Comparison of ENCODE assay signal across 8 cellular contexts in genomic region chr3:141875374-141875892, GRCh38. TPM values are rescaled to one million over a fixed set of nuclear protein-coding genes. Genes with fewer than 3 reads are reported as not detected.
DNase-seq lines count a peak whose midpoint lies in the region; ATAC-seq and TF ChIP-seq lines count a peak whose summit lies in the region.

No MANE protein-coding gene starts in this region.

- POLR2A ChIA-PET in Caco-2 (lab: Charles Lee): interaction anchor here (0.6 kb wide), 1 partner anchor 112 kb away, joined by 3 read pairs; the partner anchor contains the start of gene GRK7

- DNase-seq in Caco-2 (peak; percentile 85 to 90), KG1 (lab: John Stamatoyannopoulos, UW) (peak; percentile 58), erythroblast (lab: John Stamatoyannopoulos, UW) (peak; percentile 86 to 92)
- peak; percentile 89 for DNase-seq in activated T-cell treated with anti-CD3 and anti-CD28 coated beads, Interleukin-2, amount 50 U/mL, for 24 hours
- peak; percentile 89 for DNase-seq in stimulated activated CD8-positive, alpha-beta memory T cell treated with anti-CD3 and anti-CD28 coated beads, Interleukin-4, amount 100 ng/mL, for 48 hours

- ATAC-seq in GM21576 (IDR thresholded peaks at IDR 0.05; ENCODE audit: unreplicated experiment): peak; percentile 60

- H3K4me1 Mint-ChIP-seq in Caco-2 (ENCODE audit: low read depth, unreplicated experiment): peaks cover 6% of the 10 kb centered on the region
- peaks cover 31% of the 10 kb centered on the region for H3K4me1 Mint-ChIP-seq in activated T-cell treated with anti-CD3 and anti-CD28 coated beads, Interleukin-2, amount 50 U/mL, for 24 hours (ENCODE audit: low read depth)

- BruUV-seq in Caco-2 (replicated peaks; lab: Mats Ljungman, UMichigan): no TSS peak

- H3K27ac ChIP-seq in mucosa of rectum (ENCODE audit: low read depth in 2 of 2, low read length in 2 of 2): peak overlapping the region; percentile 99 to 100

- no peaks in the 10 kb centered on the region for H3K27me3 Mint-ChIP-seq in Caco-2 (ENCODE audit: insufficient read depth, unreplicated experiment)
- no peaks in the 10 kb centered on the region for H3K27me3 Mint-ChIP-seq in activated T-cell treated with anti-CD3 and anti-CD28 coated beads, Interleukin-2, amount 50 U/mL, for 24 hours

- H3K4me3 ChIP-seq in Caco-2 (ENCODE audit: low read depth, low read length): peak overlapping the region; percentile 57
- peak overlapping the region; percentile 87 to 94 for H3K4me3 ChIP-seq in mucosa of rectum (ENCODE audit: low read length in 2 of 2)

- H3K36me3 Mint-ChIP-seq in Caco-2 (ENCODE audit: insufficient read depth, unreplicated experiment): peaks cover 13% of the 10 kb centered on the region
- H3K36me3 Mint-ChIP-seq in activated T-cell treated with anti-CD3 and anti-CD28 coated beads, Interleukin-2, amount 50 U/mL, for 24 hours (ENCODE audit: low read depth): peaks cover 39% of the 10 kb centered on the region

- no peaks in the 10 kb centered on the region for H3K36me3 ChIP-seq in Caco-2 (ENCODE audit: control insufficient read depth, insufficient read depth, low read length)
- H3K36me3 ChIP-seq in mucosa of rectum (ENCODE audit: control insufficient read depth in 2 of 2, insufficient read depth in 2 of 2, low read length in 2 of 2): no peaks in the 10 kb centered on the region

- intact Hi-C loops in Caco-2 (cut with micrococcal nuclease; ENCODE audit: unreplicated experiment): loop anchor here (1.0 kb wide), 1 partner anchor 137 kb away; the partner anchor contains the start of gene RNF7

- no peaks in the 10 kb centered on the region for H3K9me3 ChIP-seq in Caco-2
- H3K9me3 ChIP-seq in mucosa of rectum (ENCODE audit: control insufficient read depth in 2 of 2, low read length in 2 of 2): no peaks in the 10 kb centered on the region

- CTCF ChIA-PET in Caco-2 (lab: Charles Lee): interaction anchor here (0.5 to 1.0 kb wide), 5 partner anchors 28 to 335 kb away, joined by 3 read pairs; no protein-coding TSS in a partner anchor

- H3K4me1 ChIP-seq in Caco-2 (peaks cover 15% of the 10 kb centered on the region; the same call in 1 of the 2 replicates), mucosa of rectum (ENCODE audit: control insufficient read depth in 2 of 2, insufficient read depth in 2 of 2, low read length in 2 of 2) (peaks cover 19 to 20% of the 10 kb centered on the region in 2 donors)

- H3K27ac Mint-ChIP-seq in Caco-2 (ENCODE audit: unreplicated experiment): peak overlapping the region; percentile 94
- peak overlapping the region; percentile 98 for H3K27ac Mint-ChIP-seq in activated T-cell treated with anti-CD3 and anti-CD28 coated beads, Interleukin-2, amount 50 U/mL, for 24 hours

- H3K9me3 Mint-ChIP-seq in Caco-2 (ENCODE audit: unreplicated experiment): no peaks in the 10 kb centered on the region
- no peaks in the 10 kb centered on the region for H3K9me3 Mint-ChIP-seq in activated T-cell treated with anti-CD3 and anti-CD28 coated beads, Interleukin-2, amount 50 U/mL, for 24 hours

- TF ChIP-seq POLR2A in erythroblast (IDR thresholded peaks at IDR 0.05; ENCODE audit: low read length): peak; percentile 53

- H3K9ac ChIP-seq in mucosa of rectum (ENCODE audit: low read depth in 1 of 2, low read length in 2 of 2): peak overlapping the region; percentile 93 to 98

- peak; percentile 78 to 93 for TF ChIP-seq CTCF in Caco-2 (IDR thresholded peaks at IDR 0.05; ENCODE audit: insufficient read depth in 1 of 2, low read depth in 1 of 2, low read length in 1 of 2, severe bottlenecking in 1 of 2, unreplicated experiment in 1 of 2)

- peak overlapping the region; percentile 93 for H3K4me3 Mint-ChIP-seq in Caco-2 (ENCODE audit: unreplicated experiment)
- H3K4me3 Mint-ChIP-seq in activated T-cell treated with anti-CD3 and anti-CD28 coated beads, Interleukin-2, amount 50 U/mL, for 24 hours: peak overlapping the region; percentile 88

- H3K27me3 ChIP-seq in Caco-2 (replicated peaks; ENCODE audit: control insufficient read depth, insufficient read depth, low read length): no peaks in the 10 kb centered on the region
- H3K27me3 ChIP-seq in mucosa of rectum (ENCODE audit: control insufficient read depth in 2 of 2, insufficient read depth in 2 of 2, low read length in 2 of 2): no peaks in the 10 kb centered on the region

TF ChIP-seq in PFSK-1, 5 proteins besides CTCF, POLR2A, EP300 and RAD21:
- TF ChIP-seq FOXP2 (optimal IDR thresholded peaks at IDR 0.05; ENCODE audit: borderline replicate concordance, extremely low read depth, extremely low read length, insufficient read depth) (peak; percentile 73), REST (IDR thresholded peaks at IDR 0.05; ENCODE audit: insufficient read depth in 1 of 2, low read depth in 2 of 2, low read length in 2 of 2) (no peak)

RNA-seq across cellular contexts. Expression of gene ATP1B3, which starts 1.0 kb away (rescaled TPM):
- 155 and 189 TPM in 2 replicates for total RNA-seq in Caco-2 (2022)
- polyA plus RNA-seq in PFSK-1 (2012; ENCODE audit: insufficient read length, low read depth): 57.9 TPM

Comparison
In these comparisons a context has a peak if more than half of its experiments do, and no peak if none do; other contexts are left out.
1. Peak in every context shown above with its lines: DNase-seq, ATAC-seq, H3K4me3 ChIP-seq and H3K27ac ChIP-seq.